Comparison of ENCODE assay signal across 2 cellular contexts in genomic region chr16:87575027-87575804, GRCh38.
TF ChIP-seq lines count a peak whose summit lies in the region.

No MANE protein-coding gene starts in this region.

TF ChIP-seq in K562, 482 proteins besides CTCF, POLR2A, EP300 and RAD21 (continued from another document):
- no peak for TF ChIP-seq CHD7 (IDR thresholded peaks at IDR 0.05; ENCODE audit: low read depth, low read length)

TF ChIP-seq in HepG2, 621 proteins besides CTCF, POLR2A, EP300 and RAD21 (continued from another document and continues in another):
- TF ChIP-seq, protein P1, sequence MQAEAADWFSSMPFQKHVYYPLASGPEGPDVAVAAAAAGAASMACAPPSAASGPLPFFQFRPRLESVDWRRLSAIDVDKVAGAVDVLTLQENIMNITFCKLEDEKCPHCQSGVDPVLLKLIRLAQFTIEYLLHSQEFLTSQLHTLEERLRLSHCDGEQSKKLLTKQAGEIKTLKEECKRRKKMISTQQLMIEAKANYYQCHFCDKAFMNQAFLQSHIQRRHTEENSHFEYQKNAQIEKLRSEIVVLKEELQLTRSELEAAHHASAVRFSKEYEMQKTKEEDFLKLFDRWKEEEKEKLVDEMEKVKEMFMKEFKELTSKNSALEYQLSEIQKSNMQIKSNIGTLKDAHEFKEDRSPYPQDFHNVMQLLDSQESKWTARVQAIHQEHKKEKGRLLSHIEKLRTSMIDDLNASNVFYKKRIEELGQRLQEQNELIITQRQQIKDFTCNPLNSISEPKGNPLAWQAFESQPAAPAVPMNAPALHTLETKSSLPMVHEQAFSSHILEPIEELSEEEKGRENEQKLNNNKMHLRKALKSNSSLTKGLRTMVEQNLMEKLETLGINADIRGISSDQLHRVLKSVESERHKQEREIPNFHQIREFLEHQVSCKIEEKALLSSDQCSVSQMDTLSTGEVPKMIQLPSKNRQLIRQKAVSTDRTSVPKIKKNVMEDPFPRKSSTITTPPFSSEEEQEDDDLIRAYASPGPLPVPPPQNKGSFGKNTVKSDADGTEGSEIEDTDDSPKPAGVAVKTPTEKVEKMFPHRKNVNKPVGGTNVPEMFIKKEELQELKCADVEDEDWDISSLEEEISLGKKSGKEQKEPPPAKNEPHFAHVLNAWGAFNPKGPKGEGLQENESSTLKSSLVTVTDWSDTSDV (CRISPR knock-in tag; IDR thresholded peaks at IDR 0.05), result no peak
- TF ChIP-seq IKZF1 (IDR thresholded peaks at IDR 0.05) (no peak), ZNF878 (CRISPR knock-in tag; IDR thresholded peaks at IDR 0.05) (no peak), SKI (IDR thresholded peaks at IDR 0.05; ENCODE audit: partially characterized antibody) (no peak), IRX3 (CRISPR knock-in tag; IDR thresholded peaks at IDR 0.05; ENCODE audit: borderline replicate concordance, low read depth) (no peak), CREB1 (IDR thresholded peaks at IDR 0.05) (no peak), CREB1 (CRISPR knock-in tag; IDR thresholded peaks at IDR 0.05) (no peak), ZNF24 (IDR thresholded peaks at IDR 0.05) (no peak), ZSCAN29 (CRISPR knock-in tag; conservative IDR thresholded peaks at IDR 0.05) (no peak), ZSCAN25 (CRISPR knock-in tag; IDR thresholded peaks at IDR 0.05) (peak; percentile 77), KAT8 (CRISPR knock-in tag; IDR thresholded peaks at IDR 0.05) (no peak), ZNF138 (CRISPR knock-in tag; IDR thresholded peaks at IDR 0.05; ENCODE audit: low read depth) (no peak), SRSF1 (optimal IDR thresholded peaks at IDR 0.05; ENCODE audit: low read depth, low read length) (no peak), ZNF770 (CRISPR knock-in tag; IDR thresholded peaks at IDR 0.05) (no peak), SSRP1 (CRISPR knock-in tag; IDR thresholded peaks at IDR 0.05) (no peak), SOX6 (IDR thresholded peaks at IDR 0.05) (no peak), SOX6 (CRISPR knock-in tag; IDR thresholded peaks at IDR 0.05) (no peak), SP1 (IDR thresholded peaks at IDR 0.05) (no peak), SP1 (CRISPR knock-in tag; IDR thresholded peaks at IDR 0.05) (no peak), CBX1 (IDR thresholded peaks at IDR 0.05; ENCODE audit: low read depth) (no peak), ISX (CRISPR knock-in tag; conservative IDR thresholded peaks at IDR 0.05) (no peak), ZNF777 (CRISPR knock-in tag; IDR thresholded peaks at IDR 0.05) (no peak), ZNF225 (CRISPR knock-in tag; IDR thresholded peaks at IDR 0.05) (no peak), ZNF263 (CRISPR knock-in tag; IDR thresholded peaks at IDR 0.05) (peak; percentile 97), ZSCAN22 (CRISPR knock-in tag; IDR thresholded peaks at IDR 0.05) (no peak), HNRNPL (IDR thresholded peaks at IDR 0.05; ENCODE audit: low read depth, low read length) (no peak), IKZF4 (CRISPR knock-in tag; IDR thresholded peaks at IDR 0.05; ENCODE audit: borderline replicate concordance, low read depth, not compliant biosample characterization) (no peak), ZNF235 (CRISPR knock-in tag; IDR thresholded peaks at IDR 0.05; ENCODE audit: borderline replicate concordance) (no peak), TERF1 (CRISPR knock-in tag; IDR thresholded peaks at IDR 0.05) (no peak), FIP1L1 (IDR thresholded peaks at IDR 0.05; ENCODE audit: borderline replicate concordance, insufficient read depth, low read depth, low read length) (no peak), ZNF446 (CRISPR knock-in tag; IDR thresholded peaks at IDR 0.05) (no peak), SIX1 (CRISPR knock-in tag; IDR thresholded peaks at IDR 0.05; ENCODE audit: borderline replicate concordance) (no peak), ZFP82 (CRISPR knock-in tag; IDR thresholded peaks at IDR 0.05; ENCODE audit: borderline replicate concordance) (no peak), ZNF18 (CRISPR knock-in tag; IDR thresholded peaks at IDR 0.05; ENCODE audit: insufficient replicate concordance) (no peak), KLF12 (CRISPR knock-in tag; IDR thresholded peaks at IDR 0.05; ENCODE audit: borderline replicate concordance) (no peak), ZNF503 (CRISPR knock-in tag; IDR thresholded peaks at IDR 0.05) (no peak)
- TF ChIP-seq, protein P2, sequence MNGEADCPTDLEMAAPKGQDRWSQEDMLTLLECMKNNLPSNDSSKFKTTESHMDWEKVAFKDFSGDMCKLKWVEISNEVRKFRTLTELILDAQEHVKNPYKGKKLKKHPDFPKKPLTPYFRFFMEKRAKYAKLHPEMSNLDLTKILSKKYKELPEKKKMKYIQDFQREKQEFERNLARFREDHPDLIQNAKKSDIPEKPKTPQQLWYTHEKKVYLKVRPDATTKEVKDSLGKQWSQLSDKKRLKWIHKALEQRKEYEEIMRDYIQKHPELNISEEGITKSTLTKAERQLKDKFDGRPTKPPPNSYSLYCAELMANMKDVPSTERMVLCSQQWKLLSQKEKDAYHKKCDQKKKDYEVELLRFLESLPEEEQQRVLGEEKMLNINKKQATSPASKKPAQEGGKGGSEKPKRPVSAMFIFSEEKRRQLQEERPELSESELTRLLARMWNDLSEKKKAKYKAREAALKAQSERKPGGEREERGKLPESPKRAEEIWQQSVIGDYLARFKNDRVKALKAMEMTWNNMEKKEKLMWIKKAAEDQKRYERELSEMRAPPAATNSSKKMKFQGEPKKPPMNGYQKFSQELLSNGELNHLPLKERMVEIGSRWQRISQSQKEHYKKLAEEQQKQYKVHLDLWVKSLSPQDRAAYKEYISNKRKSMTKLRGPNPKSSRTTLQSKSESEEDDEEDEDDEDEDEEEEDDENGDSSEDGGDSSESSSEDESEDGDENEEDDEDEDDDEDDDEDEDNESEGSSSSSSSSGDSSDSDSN (CRISPR knock-in tag; IDR thresholded peaks at IDR 0.05), result peak; percentile 62; the same call in 1 of the 2 replicates
- TF ChIP-seq, protein P3, sequence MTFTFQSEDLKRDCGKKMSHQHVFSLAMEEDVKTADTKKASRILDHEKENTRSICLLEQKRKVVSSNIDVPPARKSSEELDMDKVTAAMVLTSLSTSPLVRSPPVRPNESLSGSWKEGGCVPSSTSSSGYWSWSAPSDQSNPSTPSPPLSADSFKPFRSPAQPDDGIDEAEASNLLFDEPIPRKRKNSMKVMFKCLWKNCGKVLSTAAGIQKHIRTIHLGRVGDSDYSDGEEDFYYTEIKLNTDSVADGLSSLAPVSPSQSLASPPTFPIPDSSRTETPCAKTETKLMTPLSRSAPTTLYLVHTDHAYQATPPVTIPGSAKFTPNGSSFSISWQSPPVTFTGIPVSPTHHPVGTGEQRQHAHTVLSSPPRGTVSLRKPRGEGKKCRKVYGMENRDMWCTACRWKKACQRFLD (CRISPR knock-in tag; IDR thresholded peaks at IDR 0.05; ENCODE audit: borderline replicate concordance), result no peak
- TF ChIP-seq, protein P4, sequence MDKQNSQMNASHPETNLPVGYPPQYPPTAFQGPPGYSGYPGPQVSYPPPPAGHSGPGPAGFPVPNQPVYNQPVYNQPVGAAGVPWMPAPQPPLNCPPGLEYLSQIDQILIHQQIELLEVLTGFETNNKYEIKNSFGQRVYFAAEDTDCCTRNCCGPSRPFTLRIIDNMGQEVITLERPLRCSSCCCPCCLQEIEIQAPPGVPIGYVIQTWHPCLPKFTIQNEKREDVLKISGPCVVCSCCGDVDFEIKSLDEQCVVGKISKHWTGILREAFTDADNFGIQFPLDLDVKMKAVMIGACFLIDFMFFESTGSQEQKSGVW (CRISPR knock-in tag; IDR thresholded peaks at IDR 0.05; ENCODE audit: borderline replicate concordance), result no peak
